Comparison of ENCODE assay signal across 9 cellular contexts in the genomic region with DNA sequence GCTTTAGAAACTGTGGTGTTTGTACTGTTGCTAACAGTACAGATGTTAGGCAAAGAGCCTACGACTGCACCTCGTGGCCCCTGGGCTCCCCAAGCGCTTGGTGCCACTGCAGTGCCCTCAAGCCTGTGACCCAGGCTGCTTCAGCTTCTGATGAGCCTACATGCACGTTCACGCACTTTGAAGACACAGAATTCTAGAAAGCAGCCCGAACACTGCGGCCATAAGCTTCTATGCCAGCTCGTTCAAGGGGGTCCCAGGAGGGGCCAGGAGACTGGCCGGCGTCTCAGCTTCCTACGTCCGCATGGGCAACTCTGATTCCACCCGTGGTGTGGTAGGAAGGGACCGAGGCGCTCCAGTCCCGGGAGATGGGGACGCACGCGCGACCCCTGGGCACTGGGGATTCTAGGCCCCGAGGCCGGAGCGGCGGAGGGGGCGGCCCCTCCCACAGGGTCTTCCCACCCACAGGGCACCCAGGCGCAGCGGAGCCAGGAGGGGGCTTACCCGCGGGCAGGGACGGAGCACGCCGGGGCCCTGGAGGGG. TPM values are rescaled to one million over a fixed set of nuclear protein-coding genes. Genes with fewer than 3 reads are reported as not detected.
DNase-seq lines count a peak whose midpoint lies in the region; ATAC-seq and TF ChIP-seq lines count a peak whose summit lies in the region.
"Had no signal": no experiment of that assay in that cellular context is flagged by ENCODE, and none has a peak within 500 bp of the region (broad histone marks: within the 10 kb centered on the region; RNA-seq: fewer than 3 reads in every experiment).

No MANE protein-coding gene starts in this region.

- WGBS in thyroid gland, 2 donors: 0% methylated on average over 8 to 12 of the region's 32 CpGs

- H3K27me3 Mint-ChIP-seq in activated CD4-positive, alpha-beta T cell treated with anti-CD3 and anti-CD28 coated beads, Interleukin-2, amount 10 ng/mL, durations not matched to agents 7 days and 5 days: peaks cover 62% of the 10 kb centered on the region

- no peak overlapping the region for H3K27ac Mint-ChIP-seq in activated CD4-positive, alpha-beta T cell treated with anti-CD3 and anti-CD28 coated beads, Interleukin-2, amount 10 ng/mL, durations not matched to agents 7 days and 5 days

- H3K36me3 ChIP-seq in left lung: no peaks in the 10 kb centered on the region
- no peaks in the 10 kb centered on the region for H3K36me3 ChIP-seq in thyroid gland

- H3K4me3 ChIP-seq in left lung (peak overlapping the region; percentile 41 to 49), thyroid gland (replicated peaks in 1 of 3) (peak overlapping the region; percentile 74 to 86 (median 79))

- H3K4me1 ChIP-seq in left lung (peaks cover 0 to 26% of the 10 kb centered on the region in 2 donors), thyroid gland (peaks cover 18 to 22% of the 10 kb centered on the region in 2 donors)

- H3K27me3 ChIP-seq in left lung (peaks cover 14 to 36% of the 10 kb centered on the region in 2 donors), thyroid gland (no peaks in the 10 kb centered on the region)

- no peaks in the 10 kb centered on the region for H3K9me3 Mint-ChIP-seq in activated CD4-positive, alpha-beta T cell treated with anti-CD3 and anti-CD28 coated beads, Interleukin-2, amount 10 ng/mL, durations not matched to agents 7 days and 5 days

- H3K4me3 Mint-ChIP-seq in activated CD4-positive, alpha-beta T cell treated with anti-CD3 and anti-CD28 coated beads, Interleukin-2, amount 10 ng/mL, durations not matched to agents 7 days and 5 days: peak overlapping the region; percentile 49

- H3K27ac ChIP-seq in left lung (peak overlapping the region; percentile 81 to 86), thyroid gland (peak overlapping the region; percentile 85 to 98 (median 96))

- intact Hi-C loops in left lung (cut with DNase I) (no loop called here), thyroid gland (cut with DNase I) (no loop called here)

- no peak for TF ChIP-seq CTCF in left lung (IDR thresholded peaks at IDR 0.05)
- no peak for TF ChIP-seq CTCF in thyroid gland (IDR thresholded peaks at IDR 0.05)

- no peaks in the 10 kb centered on the region for H3K36me3 Mint-ChIP-seq in activated CD4-positive, alpha-beta T cell treated with anti-CD3 and anti-CD28 coated beads, Interleukin-2, amount 10 ng/mL, durations not matched to agents 7 days and 5 days (ENCODE audit: low read depth)

- H3K4me1 Mint-ChIP-seq in activated CD4-positive, alpha-beta T cell treated with anti-CD3 and anti-CD28 coated beads, Interleukin-2, amount 10 ng/mL, durations not matched to agents 7 days and 5 days: peaks cover 27% of the 10 kb centered on the region

- POLR2A ChIA-PET in activated CD4-positive, alpha-beta T cell treated with anti-CD3 and anti-CD28 coated beads, Interleukin-2, amount 10 ng/mL, durations not matched to agents 7 days and 5 days (lab: Charles Lee): no interaction called here

- peak; percentile 20 for ATAC-seq in left lung
- no peak for ATAC-seq in HG03097 (IDR thresholded peaks at IDR 0.05; ENCODE audit: low FRiP score, unreplicated experiment)
- ATAC-seq in HG03457 (IDR thresholded peaks at IDR 0.05; ENCODE audit: unreplicated experiment): no peak

- H3K9me3 ChIP-seq in left lung (no peaks in the 10 kb centered on the region), thyroid gland (no peaks in the 10 kb centered on the region)

- CTCF ChIA-PET in activated CD4-positive, alpha-beta T cell treated with anti-CD3 and anti-CD28 coated beads, Interleukin-2, amount 10 ng/mL, durations not matched to agents 7 days and 5 days (lab: Charles Lee): interaction anchor here (1.2 to 2.0 kb wide), 3 partner anchors 33 to 265 kb away, joined by 3 to 4 read pairs (median 4); no protein-coding TSS in a partner anchor

- no peak for DNase-seq in activated CD4-positive, alpha-beta T cell treated with anti-CD3 and anti-CD28 coated beads, Interleukin-2, amount 10 ng/mL, durations not matched to agents 7 days and 5 days
- DNase-seq in activated CD4-positive, alpha-beta T cell treated with anti-CD3 and anti-CD28 coated beads for 1 hour: no peak
- peak; percentile 21 for DNase-seq in astrocyte of the hippocampus (ENCODE audit: low read depth, low spot score)
- no peak for DNase-seq in left lung
- peak; percentile 35 to 49 for DNase-seq in thyroid gland
- no peak for DNase-seq in NCI-H1048 (lab: John Stamatoyannopoulos, UW)
- DNase-seq: DND-41 had no signal

- TF ChIP-seq POLR2A in thyroid gland (IDR thresholded peaks at IDR 0.05): no peak

RNA-seq across cellular contexts. Expression of a gene that starts 0.7 kb away (rescaled TPM):
- total RNA-seq in activated CD4-positive, alpha-beta T cell treated with anti-CD3 and anti-CD28 coated beads, Interleukin-2, amount 10 ng/mL, durations not matched to agents 7 days and 5 days: 1 to 10 TPM; 2.4 to 2.8 TPM
- total RNA-seq in left lung: 10 to 100 TPM; 78.3 to 89.2 TPM
- 100 to 1,000 TPM in 2 of 4 donors, 10 to 100 TPM in 2; 84.0 to 130 (median 101) TPM for total RNA-seq in thyroid gland

Comparison
In these comparisons a context has a peak if more than half of its experiments do, and no peak if none do; other contexts are left out.
1. DNase-seq: peak in astrocyte of the hippocampus (single experiment) and thyroid gland (2 of 2); none in activated CD4-positive, alpha-beta T cell treated with anti-CD3 and anti-CD28 coated beads, Interleukin-2, amount 10 ng/mL, durations not matched to agents 7 days and 5 days (single experiment), activated CD4-positive, alpha-beta T cell treated with anti-CD3 and anti-CD28 coated beads for 1 hour (single experiment), left lung (0 of 2) and NCI-H1048 (single experiment).
2. RNA of a gene that starts 0.7 kb away (total RNA-seq): 84.0 to 130 TPM in thyroid gland and 78.3 to 89.2 TPM in left lung; 2.4 to 2.8 TPM in activated CD4-positive, alpha-beta T cell treated with anti-CD3 and anti-CD28 coated beads, Interleukin-2, amount 10 ng/mL, durations not matched to agents 7 days and 5 days; every median in the first group is over 10 times any median in the second.